8 cellular contexts compared by ENCODE assay signal in the genomic region with DNA sequence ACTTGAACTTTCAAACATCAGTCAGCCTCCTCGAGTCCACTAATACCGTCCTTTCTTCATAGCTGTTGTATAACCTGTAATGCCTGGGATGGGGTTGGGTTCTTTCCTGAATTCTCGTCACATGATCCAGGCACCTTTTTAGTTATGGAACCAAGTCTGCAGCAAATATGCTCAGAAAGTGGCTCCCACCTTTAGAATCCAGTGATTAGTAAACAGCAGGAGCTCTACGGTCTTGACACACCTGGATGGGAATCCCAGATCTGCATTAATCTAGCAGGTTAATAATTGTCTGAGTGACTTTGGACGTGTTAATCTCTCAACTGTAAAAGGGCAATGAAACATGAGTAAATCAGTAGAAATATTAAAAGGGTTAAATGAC.
DNase-seq lines count a peak whose midpoint lies in the region; ATAC-seq and TF ChIP-seq lines count a peak whose summit lies in the region.

No MANE protein-coding gene starts in this region.

- H3K4me3 ChIP-seq in WI38 (ENCODE audit: low read depth, low read length) (peak overlapping the region; percentile 74), iPS-18a (ENCODE audit: low read length) (peak overlapping the region; percentile 58)

- H3K27me3 Mint-ChIP-seq in stimulated activated memory B cell treated with anti-CD40 and anti-IgM and Interleukin-4, amounts not matched to agents 10 μg/mL and 1 μg/mL and 100 μg/mL, for 72 hours: no peaks in the 10 kb centered on the region

- peak; percentile 44 to 63 for DNase-seq in NCI-H526 (lab: John Stamatoyannopoulos, UW)
- DNase-seq in NCI-H526 treated with DMSO at 0.1 percent for 48 hours (lab: John Stamatoyannopoulos, UW): no peak

- no peaks in the 10 kb centered on the region for H3K9me3 Mint-ChIP-seq in stimulated activated memory B cell treated with anti-CD40 and anti-IgM and Interleukin-4, amounts not matched to agents 10 μg/mL and 1 μg/mL and 100 μg/mL, for 72 hours

- H3K36me3 ChIP-seq in iPS-18a (ENCODE audit: control insufficient read depth, low read depth, low read length): no peaks in the 10 kb centered on the region

- peaks cover 5% of the 10 kb centered on the region for H3K4me1 ChIP-seq in iPS-18a (ENCODE audit: control insufficient read depth, low read depth, low read length)

- H3K27ac ChIP-seq in iPS-18a (ENCODE audit: low read length): no peak overlapping the region

- no peaks in the 10 kb centered on the region for H3K36me3 Mint-ChIP-seq in stimulated activated memory B cell treated with anti-CD40 and anti-IgM and Interleukin-4, amounts not matched to agents 10 μg/mL and 1 μg/mL and 100 μg/mL, for 72 hours

- TF ChIP-seq CTCF in WI38 (IDR thresholded peaks at IDR 0.05; ENCODE audit: low read depth, low read length): no peak

- H3K9me3 ChIP-seq in iPS-18a (ENCODE audit: control insufficient read depth, low read depth, low read length): no peaks in the 10 kb centered on the region

- H3K27ac Mint-ChIP-seq in stimulated activated memory B cell treated with anti-CD40 and anti-IgM and Interleukin-4, amounts not matched to agents 10 μg/mL and 1 μg/mL and 100 μg/mL, for 72 hours: peak overlapping the region; percentile 38

- peak overlapping the region; percentile 63 for H3K4me3 Mint-ChIP-seq in stimulated activated memory B cell treated with anti-CD40 and anti-IgM and Interleukin-4, amounts not matched to agents 10 μg/mL and 1 μg/mL and 100 μg/mL, for 72 hours

- ATAC-seq in stimulated activated memory B cell treated with anti-CD40 and anti-IgM and Interleukin-4, amounts not matched to agents 10 μg/mL and 1 μg/mL and 100 μg/mL, for 72 hours: no peak
- ATAC-seq in GM21526 (IDR thresholded peaks at IDR 0.05; ENCODE audit: low FRiP score, unreplicated experiment) (no peak), GM18861 (IDR thresholded peaks at IDR 0.05; ENCODE audit: unreplicated experiment) (no peak), GM21529 (IDR thresholded peaks at IDR 0.05; ENCODE audit: unreplicated experiment) (no peak)

- peaks cover 14% of the 10 kb centered on the region for H3K27me3 ChIP-seq in iPS-18a (ENCODE audit: control insufficient read depth, insufficient read depth, low read length)

- H3K4me1 Mint-ChIP-seq in stimulated activated memory B cell treated with anti-CD40 and anti-IgM and Interleukin-4, amounts not matched to agents 10 μg/mL and 1 μg/mL and 100 μg/mL, for 72 hours: peaks cover 17% of the 10 kb centered on the region

- peak overlapping the region; percentile 24 for H3K9ac ChIP-seq in iPS-18a (ENCODE audit: low read length)
